Comparison of ENCODE assay signal across 1 cellular context in the genomic region with DNA sequence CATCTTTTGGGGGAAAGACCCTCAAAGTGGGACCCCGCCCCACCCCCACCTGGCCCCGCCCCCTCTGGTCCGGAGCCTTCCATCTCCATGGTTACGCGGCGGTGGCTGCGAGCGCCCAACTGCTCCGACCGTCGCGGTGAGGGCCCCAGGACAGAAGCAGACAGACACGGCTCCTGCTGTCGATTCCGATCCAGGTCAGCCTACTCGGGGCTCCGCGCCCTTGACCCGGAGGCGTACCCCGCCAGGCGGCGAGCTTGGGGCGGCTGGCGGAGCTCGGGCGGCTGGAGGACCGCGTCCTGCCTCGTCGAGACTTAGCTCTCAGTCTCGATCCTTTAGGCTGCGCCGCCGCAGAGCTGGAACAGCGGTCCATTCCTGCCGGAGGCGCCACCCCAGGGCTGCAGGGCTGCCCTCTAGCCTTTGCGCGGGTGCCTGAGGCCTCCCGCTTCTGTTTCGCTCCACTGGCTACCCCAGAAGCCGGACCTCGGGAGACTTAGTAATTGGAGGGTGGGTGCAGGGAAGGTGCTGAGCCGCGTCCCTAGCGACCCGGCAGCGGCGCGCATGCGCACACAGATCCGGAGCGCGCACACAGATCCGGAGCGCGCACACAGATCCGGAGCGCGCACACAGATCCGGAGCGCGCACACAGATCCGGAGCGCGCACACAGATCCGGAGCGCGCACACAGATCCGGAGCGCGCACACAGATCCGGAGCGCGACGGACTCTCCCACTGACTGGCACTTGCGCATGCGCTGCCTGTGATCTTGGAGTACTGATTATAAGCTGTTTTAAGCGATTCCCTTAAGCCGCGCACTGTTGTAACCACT.
A peak's percentile ranks its signal among the peaks of the same experiment; 100 is the strongest.
TF ChIP-seq lines count a peak whose summit lies in the region.

CFAP206 (plus strand) TSS at position 77 of the 825 bp plus-strand sequence. CDS start 1,868 bp downstream, outside the sequence.

TF ChIP-seq in HepG2, 621 proteins besides CTCF, POLR2A, EP300 and RAD21 (continued from another document and continues in another):
- TF ChIP-seq ZNF672 (CRISPR knock-in tag; IDR thresholded peaks at IDR 0.05) = no peak
- TF ChIP-seq ZNF703 (CRISPR knock-in tag; IDR thresholded peaks at IDR 0.05; ENCODE audit: borderline replicate concordance) = no peak
- TF ChIP-seq, protein P1, sequence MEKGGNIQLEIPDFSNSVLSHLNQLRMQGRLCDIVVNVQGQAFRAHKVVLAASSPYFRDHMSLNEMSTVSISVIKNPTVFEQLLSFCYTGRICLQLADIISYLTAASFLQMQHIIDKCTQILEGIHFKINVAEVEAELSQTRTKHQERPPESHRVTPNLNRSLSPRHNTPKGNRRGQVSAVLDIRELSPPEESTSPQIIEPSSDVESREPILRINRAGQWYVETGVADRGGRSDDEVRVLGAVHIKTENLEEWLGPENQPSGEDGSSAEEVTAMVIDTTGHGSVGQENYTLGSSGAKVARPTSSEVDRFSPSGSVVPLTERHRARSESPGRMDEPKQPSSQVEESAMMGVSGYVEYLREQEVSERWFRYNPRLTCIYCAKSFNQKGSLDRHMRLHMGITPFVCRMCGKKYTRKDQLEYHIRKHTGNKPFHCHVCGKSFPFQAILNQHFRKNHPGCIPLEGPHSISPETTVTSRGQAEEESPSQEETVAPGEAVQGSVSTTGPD (CRISPR knock-in tag; IDR thresholded peaks at IDR 0.05) = no peak
- peak; percentile 14; the same call in 1 of the 2 replicates for TF ChIP-seq ZNF580 (CRISPR knock-in tag; IDR thresholded peaks at IDR 0.05; ENCODE audit: borderline replicate concordance, low read depth)
- no peak for TF ChIP-seq CREM (IDR thresholded peaks at IDR 0.05)
- no peak for TF ChIP-seq CREM (CRISPR knock-in tag; IDR thresholded peaks at IDR 0.05)
- no peak for TF ChIP-seq IRF1 (CRISPR knock-in tag; IDR thresholded peaks at IDR 0.05; ENCODE audit: low read depth)
- no peak for TF ChIP-seq BCL6 (CRISPR knock-in tag; IDR thresholded peaks at IDR 0.05)
- 0 out of 2 replicates have a peak, but pooled peaks have one; percentile 33 for TF ChIP-seq MYC (CRISPR knock-in tag; IDR thresholded peaks at IDR 0.05; ENCODE audit: borderline replicate concordance)
- no peak for TF ChIP-seq RARG (CRISPR knock-in tag; IDR thresholded peaks at IDR 0.05; ENCODE audit: low read depth)
- TF ChIP-seq ZNF746 (CRISPR knock-in tag; IDR thresholded peaks at IDR 0.05) = no peak
- TF ChIP-seq, protein P2, sequence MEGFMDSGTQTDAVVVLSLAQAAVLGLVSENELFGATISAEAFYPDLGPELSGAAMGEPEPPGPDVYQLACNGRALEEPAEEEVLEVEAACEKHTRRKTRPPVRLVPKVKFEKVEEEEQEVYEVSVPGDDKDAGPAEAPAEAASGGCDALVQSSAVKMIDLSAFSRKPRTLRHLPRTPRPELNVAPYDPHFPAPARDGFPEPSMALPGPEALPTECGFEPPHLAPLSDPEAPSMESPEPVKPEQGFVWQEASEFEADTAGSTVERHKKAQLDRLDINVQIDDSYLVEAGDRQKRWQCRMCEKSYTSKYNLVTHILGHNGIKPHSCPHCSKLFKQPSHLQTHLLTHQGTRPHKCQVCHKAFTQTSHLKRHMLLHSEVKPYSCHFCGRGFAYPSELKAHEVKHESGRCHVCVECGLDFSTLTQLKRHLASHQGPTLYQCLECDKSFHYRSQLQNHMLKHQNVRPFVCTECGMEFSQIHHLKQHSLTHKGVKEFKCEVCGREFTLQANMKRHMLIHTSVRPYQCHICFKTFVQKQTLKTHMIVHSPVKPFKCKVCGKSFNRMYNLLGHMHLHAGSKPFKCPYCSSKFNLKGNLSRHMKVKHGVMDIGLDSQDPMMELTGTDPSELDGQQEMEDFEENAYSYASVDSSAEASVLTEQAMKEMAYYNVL (CRISPR knock-in tag; IDR thresholded peaks at IDR 0.05; ENCODE audit: borderline replicate concordance) = peak; percentile 82; the same call in 1 of the 2 replicates
- no peak for TF ChIP-seq RCOR2 (CRISPR knock-in tag; IDR thresholded peaks at IDR 0.05)
- no peak for TF ChIP-seq XBP1 (CRISPR knock-in tag; IDR thresholded peaks at IDR 0.05)
- TF ChIP-seq IRF2 (CRISPR knock-in tag; IDR thresholded peaks at IDR 0.05) = no peak
- no peak for TF ChIP-seq HOXA7 (CRISPR knock-in tag; IDR thresholded peaks at IDR 0.05)
- TF ChIP-seq ZNF660 (CRISPR knock-in tag; IDR thresholded peaks at IDR 0.05; ENCODE audit: borderline replicate concordance, low read depth) = no peak
- TF ChIP-seq MXI1 (IDR thresholded peaks at IDR 0.05; ENCODE audit: borderline replicate concordance, low read depth, low read length) = no peak; the same call in 2 of the 3 replicates
- no peak for TF ChIP-seq AGO1 (IDR thresholded peaks at IDR 0.05; ENCODE audit: low read depth, low read length, poor library complexity, severe bottlenecking)
- TF ChIP-seq NFATC3 (CRISPR knock-in tag; IDR thresholded peaks at IDR 0.05) = no peak
- TF ChIP-seq MAFK (conservative IDR thresholded peaks at IDR 0.05 in 1 of 2, IDR thresholded peaks at IDR 0.05 in 1 of 2; ENCODE audit: low read length in 2 of 2) = no peak
- TF ChIP-seq TCF7L2 (IDR thresholded peaks at IDR 0.05; ENCODE audit: low read depth, low read length) = no peak
- TF ChIP-seq CHD2 (IDR thresholded peaks at IDR 0.05; ENCODE audit: low read depth, low read length) = no peak
- TF ChIP-seq ZNF614 (CRISPR knock-in tag; IDR thresholded peaks at IDR 0.05; ENCODE audit: borderline replicate concordance) = peak; percentile 10; the same call in 1 of the 2 replicates
- TF ChIP-seq, protein P3, sequence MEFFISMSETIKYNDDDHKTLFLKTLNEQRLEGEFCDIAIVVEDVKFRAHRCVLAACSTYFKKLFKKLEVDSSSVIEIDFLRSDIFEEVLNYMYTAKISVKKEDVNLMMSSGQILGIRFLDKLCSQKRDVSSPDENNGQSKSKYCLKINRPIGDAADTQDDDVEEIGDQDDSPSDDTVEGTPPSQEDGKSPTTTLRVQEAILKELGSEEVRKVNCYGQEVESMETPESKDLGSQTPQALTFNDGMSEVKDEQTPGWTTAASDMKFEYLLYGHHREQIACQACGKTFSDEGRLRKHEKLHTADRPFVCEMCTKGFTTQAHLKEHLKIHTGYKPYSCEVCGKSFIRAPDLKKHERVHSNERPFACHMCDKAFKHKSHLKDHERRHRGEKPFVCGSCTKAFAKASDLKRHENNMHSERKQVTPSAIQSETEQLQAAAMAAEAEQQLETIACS (CRISPR knock-in tag; IDR thresholded peaks at IDR 0.05) = peak; percentile 97
- TF ChIP-seq HOXA9 (CRISPR knock-in tag; IDR thresholded peaks at IDR 0.05; ENCODE audit: borderline replicate concordance) = no peak
- TF ChIP-seq IRF9 (CRISPR knock-in tag; IDR thresholded peaks at IDR 0.05; ENCODE audit: borderline replicate concordance) = no peak; the same call in 1 of the 2 replicates
- TF ChIP-seq SNRNP70 (IDR thresholded peaks at IDR 0.05; ENCODE audit: low read depth, low read length) = no peak
- peak; percentile 50; the same call in 1 of the 2 replicates for TF ChIP-seq ZNF574 (CRISPR knock-in tag; IDR thresholded peaks at IDR 0.05)
- no peak for TF ChIP-seq DBP (CRISPR knock-in tag; IDR thresholded peaks at IDR 0.05; ENCODE audit: not compliant biosample characterization)
- peak; percentile 75 for TF ChIP-seq ARNT2 (CRISPR knock-in tag; IDR thresholded peaks at IDR 0.05; ENCODE audit: low read depth)
- TF ChIP-seq RBM22 (optimal IDR thresholded peaks at IDR 0.05; ENCODE audit: low read length) = no peak
- TF ChIP-seq ZSCAN25 (CRISPR knock-in tag; IDR thresholded peaks at IDR 0.05) = no peak
- TF ChIP-seq, protein P4, sequence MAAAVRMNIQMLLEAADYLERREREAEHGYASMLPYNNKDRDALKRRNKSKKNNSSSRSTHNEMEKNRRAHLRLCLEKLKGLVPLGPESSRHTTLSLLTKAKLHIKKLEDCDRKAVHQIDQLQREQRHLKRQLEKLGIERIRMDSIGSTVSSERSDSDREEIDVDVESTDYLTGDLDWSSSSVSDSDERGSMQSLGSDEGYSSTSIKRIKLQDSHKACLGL (CRISPR knock-in tag; IDR thresholded peaks at IDR 0.05) = peak; percentile 71; the same call in 1 of the 2 replicates
- no peak for TF ChIP-seq ZNF572 (CRISPR knock-in tag; IDR thresholded peaks at IDR 0.05)
- TF ChIP-seq POGZ (CRISPR knock-in tag; IDR thresholded peaks at IDR 0.05) = peak; percentile 65; the same call in 1 of the 2 replicates
- no peak for TF ChIP-seq EEA1 (CRISPR knock-in tag; IDR thresholded peaks at IDR 0.05; ENCODE audit: borderline replicate concordance)
- peak; percentile 55; the same call in 1 of the 2 replicates for TF ChIP-seq ATF7-NPFF (CRISPR knock-in tag; IDR thresholded peaks at IDR 0.05; ENCODE audit: low read depth)
- TF ChIP-seq ZIK1 (CRISPR knock-in tag; IDR thresholded peaks at IDR 0.05; ENCODE audit: borderline replicate concordance, low read depth) = no peak
- TF ChIP-seq, protein P5, sequence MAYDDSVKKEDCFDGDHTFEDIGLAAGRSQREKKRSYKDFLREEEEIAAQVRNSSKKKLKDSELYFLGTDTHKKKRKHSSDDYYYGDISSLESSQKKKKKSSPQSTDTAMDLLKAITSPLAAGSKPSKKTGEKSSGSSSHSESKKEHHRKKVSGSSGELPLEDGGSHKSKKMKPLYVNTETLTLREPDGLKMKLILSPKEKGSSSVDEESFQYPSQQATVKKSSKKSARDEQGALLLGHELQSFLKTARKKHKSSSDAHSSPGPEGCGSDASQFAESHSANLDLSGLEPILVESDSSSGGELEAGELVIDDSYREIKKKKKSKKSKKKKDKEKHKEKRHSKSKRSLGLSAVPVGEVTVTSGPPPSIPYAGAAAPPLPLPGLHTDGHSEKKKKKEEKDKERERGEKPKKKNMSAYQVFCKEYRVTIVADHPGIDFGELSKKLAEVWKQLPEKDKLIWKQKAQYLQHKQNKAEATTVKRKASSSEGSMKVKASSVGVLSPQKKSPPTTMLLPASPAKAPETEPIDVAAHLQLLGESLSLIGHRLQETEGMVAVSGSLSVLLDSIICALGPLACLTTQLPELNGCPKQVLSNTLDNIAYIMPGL (CRISPR knock-in tag; IDR thresholded peaks at IDR 0.05; ENCODE audit: borderline replicate concordance in 1 of 2, low read depth in 1 of 2) = peak in 1 of 2 experiments; percentile 79; a peak in 2 of 4 replicates
- TF ChIP-seq FOSL2 (CRISPR knock-in tag; IDR thresholded peaks at IDR 0.05) = 0 out of 2 replicates have a peak, but pooled peaks have one; percentile 3
- TF ChIP-seq E2F2 (CRISPR knock-in tag; IDR thresholded peaks at IDR 0.05; ENCODE audit: borderline replicate concordance) = no peak
- TF ChIP-seq ZKSCAN5 (CRISPR knock-in tag; IDR thresholded peaks at IDR 0.05) = no peak
- TF ChIP-seq NFKBIZ (CRISPR knock-in tag; IDR thresholded peaks at IDR 0.05) = no peak
- no peak for TF ChIP-seq MAF1 (CRISPR knock-in tag; IDR thresholded peaks at IDR 0.05; ENCODE audit: borderline replicate concordance)
- TF ChIP-seq ZFAT (CRISPR knock-in tag; conservative IDR thresholded peaks at IDR 0.05) = no peak
- no peak for TF ChIP-seq GZF1 (CRISPR knock-in tag; IDR thresholded peaks at IDR 0.05)
- TF ChIP-seq ZNF773 (CRISPR knock-in tag; IDR thresholded peaks at IDR 0.05; ENCODE audit: borderline replicate concordance) = no peak
- TF ChIP-seq TAF15 (IDR thresholded peaks at IDR 0.05; ENCODE audit: low read depth, low read length, poor library complexity, severe bottlenecking) = no peak
- no peak for TF ChIP-seq RFXAP (CRISPR knock-in tag; IDR thresholded peaks at IDR 0.05; ENCODE audit: borderline replicate concordance)
